In the genomic region with DNA sequence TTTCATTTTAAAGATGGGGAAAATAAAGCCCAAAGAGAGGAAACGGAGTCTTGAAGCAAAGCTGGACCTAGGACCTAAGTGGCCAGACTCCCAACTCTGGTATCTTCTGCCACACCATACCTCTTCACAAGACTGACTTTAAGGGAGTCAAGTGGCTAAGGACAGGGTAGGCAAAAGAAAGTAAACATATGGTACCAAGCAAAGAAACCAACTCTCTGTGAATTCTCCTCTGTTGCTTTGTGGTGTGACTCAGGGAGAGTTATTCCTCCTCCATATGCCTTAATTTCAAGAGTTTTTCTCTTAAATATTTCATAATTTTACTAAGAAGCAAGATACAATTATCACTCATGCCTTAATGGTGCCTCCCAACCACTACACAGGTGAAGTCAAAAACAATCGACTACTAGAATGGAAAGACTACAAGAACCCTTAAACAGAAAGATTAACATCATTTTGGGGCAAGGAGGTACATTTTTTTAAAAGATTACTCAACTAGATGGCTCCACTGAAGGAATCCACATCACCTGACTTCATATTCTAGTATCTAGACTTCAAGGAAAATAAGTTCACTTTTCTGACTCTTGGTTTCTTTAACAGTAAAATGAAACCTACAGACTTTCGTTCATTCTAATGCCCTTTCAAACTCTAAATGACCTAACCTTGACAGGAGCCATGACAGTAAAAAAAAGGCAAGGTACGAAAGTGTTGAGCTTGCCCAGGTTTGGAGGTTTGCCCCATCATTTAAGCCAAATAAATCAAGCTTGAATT, we compare ENCODE assay signal across 23 cellular contexts. TPM values are rescaled to one million over a fixed set of nuclear protein-coding genes. Genes with fewer than 3 reads are reported as not detected.
DNase-seq lines count a peak whose midpoint lies in the region; ATAC-seq lines count a peak whose summit lies in the region.
"Had no signal": no experiment of that assay in that cellular context is flagged by ENCODE, and none has a peak within 500 bp of the region (broad histone marks: within the 10 kb centered on the region; RNA-seq: fewer than 3 reads in every experiment).

No MANE protein-coding gene starts in this region.

- intact Hi-C loops in CD4-positive, alpha-beta memory T cell (cut with micrococcal nuclease) = no loop called here
- intact Hi-C loops in head of caudate nucleus (cut with DNase I) = no loop called here

- peak overlapping the region; percentile 34 for H3K27ac Mint-ChIP-seq in activated T-cell treated with anti-CD3 and anti-CD28 coated beads, Interleukin-2, amount 50 U/mL, for 24 hours
- peak overlapping the region in 4 of 7 donors; percentile 10 to 60 (median 22) for H3K27ac Mint-ChIP-seq in CD4-positive, alpha-beta memory T cell
- no peak overlapping the region for H3K27ac Mint-ChIP-seq in T-helper 17 cell
- H3K27ac Mint-ChIP-seq in memory B cell = peak overlapping the region; percentile 32
- H3K27ac Mint-ChIP-seq: H9 had no signal

- CTCF ChIA-PET in CD4-positive, alpha-beta memory T cell (lab: Charles Lee; ENCODE audit: partially characterized antibody) = interaction anchor here (0.8 to 2.3 kb wide), 2 partner anchors 11 to 60 kb away, joined by 3 to 5 read pairs; no protein-coding TSS in a partner anchor

- no peaks in the 10 kb centered on the region for H3K9me3 ChIP-seq in CD4-positive, alpha-beta memory T cell (ENCODE audit: control insufficient read depth in 1 of 2, low read length in 2 of 2)
- H3K9me3 ChIP-seq in T-helper 17 cell (ENCODE audit: control insufficient read depth, low read length, poor library complexity, severe bottlenecking) = no peaks in the 10 kb centered on the region
- H3K9me3 ChIP-seq: Peyer's patch, psoas muscle, SJCRH30, testis, uterus had no signal

- POLR2A ChIA-PET in CD4-positive, alpha-beta memory T cell (lab: Charles Lee; ENCODE audit: partially characterized antibody) = no interaction called here

- no peaks in the 10 kb centered on the region for H3K27me3 ChIP-seq in CD4-positive, alpha-beta memory T cell (ENCODE audit: insufficient read depth, low read length)
- H3K27me3 ChIP-seq: Peyer's patch, SJCRH30, testis, uterus had no signal

- no peaks in the 10 kb centered on the region for H3K36me3 ChIP-seq in CD4-positive, alpha-beta memory T cell (ENCODE audit: insufficient read depth, low read length)
- H3K36me3 ChIP-seq: Peyer's patch, SJCRH30, uterus had no signal

- H3K4me1 Mint-ChIP-seq in activated T-cell treated with anti-CD3 and anti-CD28 coated beads, Interleukin-2, amount 50 U/mL, for 24 hours (ENCODE audit: low read depth) = peaks cover 59% of the 10 kb centered on the region
- H3K4me1 Mint-ChIP-seq in CD4-positive, alpha-beta memory T cell = peaks cover 32 to 68% (median 47%) of the 10 kb centered on the region in 4 donors
- H3K4me1 Mint-ChIP-seq in T-helper 17 cell (peaks cover 32% of the 10 kb centered on the region), memory B cell (peaks cover 13% of the 10 kb centered on the region)

- no peak overlapping the region for H3K4me3 ChIP-seq in CD4-positive, alpha-beta memory T cell (ENCODE audit: low read length in 2 of 2)
- H3K4me3 ChIP-seq: Peyer's patch, psoas muscle, SJCRH30, testis, uterus had no signal

- DNase-seq in activated T-cell treated with anti-CD3 and anti-CD28 coated beads, Interleukin-2, amount 50 U/mL, for 24 hours = no peak
- DNase-seq in activated T-cell treated with anti-CD3 and anti-CD28 coated beads, Interleukin-2, amount 50 U/mL, for 48 hours = no peak
- no peak for DNase-seq in CD4-positive, alpha-beta memory T cell
- DNase-seq in T-helper 17 cell (no peak), memory B cell (ENCODE audit: low spot score in 2 of 2) (no peak), epidermal melanocyte (ENCODE audit: insufficient read length, low spot score) (no peak), islet precursor cell (no peak), head of caudate nucleus (no peak)
- DNase-seq: AML-193; H9; left ventricle myocardium superior; naive B cell; NCI-H1092 treated with DMSO at 0.1 percent for 48 hours; NCI-H1930; NCI-H526 treated with DMSO at 0.1 percent for 48 hours; occipital lobe; Peyer's patch; psoas muscle; SJCRH30; stimulated activated CD4-positive, alpha-beta T cell treated with anti-CD3 and anti-CD28 coated beads, Interleukin-15, amount 100 ng/mL, for 24 hours; stimulated activated naive CD4-positive, alpha-beta T cell; testis; uterus had no signal

- ATAC-seq in T-helper 17 cell (no peak), memory B cell (ENCODE audit: low read depth) (no peak)
- ATAC-seq: left ventricle myocardium superior, psoas muscle had no signal

- H3K36me3 Mint-ChIP-seq in activated T-cell treated with anti-CD3 and anti-CD28 coated beads, Interleukin-2, amount 50 U/mL, for 24 hours (ENCODE audit: low read depth) = no peaks in the 10 kb centered on the region
- H3K36me3 Mint-ChIP-seq in CD4-positive, alpha-beta memory T cell = no peaks in the 10 kb centered on the region
- H3K36me3 Mint-ChIP-seq in T-helper 17 cell (ENCODE audit: low read depth) (no peaks in the 10 kb centered on the region), memory B cell (no peaks in the 10 kb centered on the region)
- H3K36me3 Mint-ChIP-seq: naive B cell had no signal

- no peaks in the 10 kb centered on the region for H3K27me3 Mint-ChIP-seq in activated T-cell treated with anti-CD3 and anti-CD28 coated beads, Interleukin-2, amount 50 U/mL, for 24 hours
- no peaks in the 10 kb centered on the region for H3K27me3 Mint-ChIP-seq in CD4-positive, alpha-beta memory T cell
- H3K27me3 Mint-ChIP-seq in T-helper 17 cell (no peaks in the 10 kb centered on the region), memory B cell (no peaks in the 10 kb centered on the region)
- H3K27me3 Mint-ChIP-seq: naive B cell had no signal

- no peaks in the 10 kb centered on the region for H3K9me3 Mint-ChIP-seq in activated T-cell treated with anti-CD3 and anti-CD28 coated beads, Interleukin-2, amount 50 U/mL, for 24 hours
- no peaks in the 10 kb centered on the region for H3K9me3 Mint-ChIP-seq in CD4-positive, alpha-beta memory T cell
- H3K9me3 Mint-ChIP-seq in memory B cell = no peaks in the 10 kb centered on the region
- H3K9me3 Mint-ChIP-seq: H9, naive B cell had no signal

- no peak overlapping the region for H3K4me3 Mint-ChIP-seq in activated T-cell treated with anti-CD3 and anti-CD28 coated beads, Interleukin-2, amount 50 U/mL, for 24 hours
- peak overlapping the region in 1 of 8 donors; percentile 15 for H3K4me3 Mint-ChIP-seq in CD4-positive, alpha-beta memory T cell
- H3K4me3 Mint-ChIP-seq in T-helper 17 cell = peak overlapping the region; percentile 12
- H3K4me3 Mint-ChIP-seq in memory B cell = no peak overlapping the region
- H3K4me3 Mint-ChIP-seq: H9, naive B cell had no signal

- no peak overlapping the region for H3K27ac ChIP-seq in CD4-positive, alpha-beta memory T cell (ENCODE audit: low read depth, low read length)
- H3K27ac ChIP-seq: psoas muscle, SJCRH30, testis, uterus had no signal

- H3K4me1 ChIP-seq in CD4-positive, alpha-beta memory T cell (ENCODE audit: insufficient read depth, low read length) = peaks cover 39% of the 10 kb centered on the region
- H3K4me1 ChIP-seq: uterus had no signal

RNA-seq across cellular contexts. Expression of a gene that starts 44.2 kb away (rescaled TPM):
- 10 to 100 TPM; 24.7 to 27.9 TPM for total RNA-seq in CD4-positive, alpha-beta memory T cell
- 10 to 100 TPM; 11.6 to 39.3 TPM for polyA plus RNA-seq in CD4-positive, alpha-beta memory T cell
- 10 to 100 TPM; 24.7 to 27.3 TPM for total RNA-seq in T-helper 17 cell
